18 cellular contexts compared by ENCODE assay signal in the genomic region with DNA sequence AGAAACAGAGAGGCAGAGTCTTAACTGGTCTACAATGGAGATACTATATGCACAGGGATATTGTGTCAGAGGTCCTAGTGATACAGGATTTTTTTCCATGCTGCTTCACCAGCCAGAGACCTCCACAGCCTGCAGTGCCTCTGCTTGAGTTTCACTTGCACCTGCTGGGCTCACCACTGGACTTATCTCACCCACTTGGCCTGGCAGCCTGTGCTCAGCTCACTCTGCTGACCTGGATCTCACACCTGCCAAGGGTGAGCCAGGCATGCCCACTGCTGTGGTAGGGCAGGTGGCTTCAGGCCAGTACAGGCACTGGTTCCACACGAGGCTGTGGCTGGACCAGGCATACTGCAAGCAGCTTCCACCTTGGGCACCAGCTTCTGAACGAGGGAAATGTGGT. TPM values are rescaled to one million over a fixed set of nuclear protein-coding genes. Genes with fewer than 3 reads are reported as not detected.
A peak's percentile ranks its signal among the peaks of the same experiment; 100 is the strongest.
DNase-seq lines count a peak whose midpoint lies in the region; ATAC-seq, FAIRE-seq and TF ChIP-seq lines count a peak whose summit lies in the region.
"Had no signal": no experiment of that assay in that cellular context is flagged by ENCODE, and none has a peak within 500 bp of the region (broad histone marks: within the 10 kb centered on the region; RNA-seq: fewer than 3 reads in every experiment).

No MANE protein-coding gene starts in this region.

- no peak overlapping the region for H3K14ac ChIP-seq in H1 (ENCODE audit: insufficient read length)
- no peak overlapping the region for H3K14ac ChIP-seq in trophoblast cell (ENCODE audit: low read length)

- TF ChIP-seq EP300 in H1 (IDR thresholded peaks at IDR 0.05; ENCODE audit: borderline replicate concordance in 1 of 2, low read depth in 2 of 2, low read length in 2 of 2): no peak

- H3K36me3 ChIP-seq in BLaER1 (no peaks in the 10 kb centered on the region), HEK293 (ENCODE audit: control insufficient read depth in 2 of 2, insufficient read depth in 1 of 2, low read length in 2 of 2) (no peaks in the 10 kb centered on the region), H1 (ENCODE audit: control insufficient read depth in 2 of 4, insufficient read depth in 4 of 4, low read length in 3 of 4) (no peaks in the 10 kb centered on the region), trophoblast cell (ENCODE audit: control insufficient read depth in 1 of 2, insufficient read depth in 2 of 2, low read length in 2 of 2) (no peaks in the 10 kb centered on the region)
- H3K36me3 ChIP-seq: BE2C, HAP-1 had no signal

- CTCF ChIA-PET in HEK293 (lab: Yijun Ruan, JAX): interaction anchor here (1.1 kb wide), 1 partner anchor 57 kb away, joined by 4 read pairs; no protein-coding TSS in a partner anchor
- CTCF ChIA-PET in H1 (lab: Charles Lee; ENCODE audit: partially characterized antibody): interaction anchor here (0.6 to 1.2 kb wide), 4 partner anchors 11 to 204 kb away, joined by 3 to 4 read pairs (median 3); no protein-coding TSS in a partner anchor

- H3K4ac ChIP-seq in H1 (replicated peaks; ENCODE audit: insufficient read length, low read depth, low read length): no peak overlapping the region
- H3K4ac ChIP-seq in trophoblast cell (ENCODE audit: low read depth, low read length): no peak overlapping the region

- H4K91ac ChIP-seq in H1 (replicated peaks; ENCODE audit: insufficient read length, low read length) (no peak overlapping the region), trophoblast cell (ENCODE audit: low read depth, low read length) (no peak overlapping the region)

- no peak overlapping the region for H2BK20ac ChIP-seq in H1 (ENCODE audit: low read length)

- H3K9ac ChIP-seq in BLaER1: no peak overlapping the region
- H3K9ac ChIP-seq in H1 (replicated peaks in 1 of 4; ENCODE audit: extremely low read depth in 1 of 4, low read depth in 3 of 4, low read length in 3 of 4): no peak overlapping the region
- no peak overlapping the region for H3K9ac ChIP-seq in trophoblast cell (ENCODE audit: low read length)

- H2AFZ ChIP-seq in H1 (ENCODE audit: low read length) (no peak overlapping the region), trophoblast cell (ENCODE audit: insufficient read depth, low read length, poor library complexity) (no peak overlapping the region)

- no peak for TF ChIP-seq POLR2A in H1 (IDR thresholded peaks at IDR 0.05; ENCODE audit: control extremely low read depth in 1 of 2, low read depth in 2 of 2, low read length in 2 of 2)

- DNase-seq in H1 (ENCODE audit: low read depth in 1 of 2, low spot score in 2 of 2) (no peak), trophoblast cell (no peak), left lobe of liver (ENCODE audit: low spot score) (no peak), GDM1 (lab: John Stamatoyannopoulos, UW) (no peak)
- DNase-seq: BE2C; CD4-positive, CD25-positive, alpha-beta regulatory T cell; DMS79; GOT3; HFFc6 had no signal

- H2BK12ac ChIP-seq in H1 (ENCODE audit: low read depth, low read length) (no peak overlapping the region; the same call in 1 of the 2 replicates), trophoblast cell (ENCODE audit: low read length) (no peak overlapping the region)

- 81% methylated on average over 2 of the region's 2 CpGs; no CpG with 5 or more reads in 1 of the 2 experiments for WGBS in H1 (ENCODE audit: extremely low coverage in 1 of 2, insufficient coverage in 1 of 2, insufficient read length in 1 of 2, insufficient replicate concordance in 2 of 2, low coverage in 1 of 2, low lambda C conversion rate in 2 of 2, missing lambda C conversion rate in 1 of 2), 2 experiments
- WGBS in trophoblast cell (ENCODE audit: extremely low coverage, insufficient coverage, insufficient read length): no CpG with 5 or more reads among the region's 2 CpGs

- H3K27me3 ChIP-seq in BLaER1 (no peaks in the 10 kb centered on the region), H1 (replicated peaks in 1 of 4; ENCODE audit: control insufficient read depth in 3 of 4, extremely low read depth in 1 of 4, insufficient read depth in 3 of 4, low read length in 3 of 4) (no peaks in the 10 kb centered on the region), trophoblast cell (ENCODE audit: insufficient read depth, low read length) (no peaks in the 10 kb centered on the region)
- H3K27me3 ChIP-seq: BE2C had no signal

- H3K9me3 ChIP-seq in BLaER1 (no peaks in the 10 kb centered on the region), HEK293 (ENCODE audit: control insufficient read depth, insufficient read depth, low read depth, low read length) (no peaks in the 10 kb centered on the region), H1 (ENCODE audit: insufficient read depth in 2 of 2, low read depth in 1 of 2, low read length in 1 of 2) (no peaks in the 10 kb centered on the region), trophoblast cell (ENCODE audit: insufficient read depth, low read depth, low read length) (peaks cover 5% of the 10 kb centered on the region)
- H3K9me3 ChIP-seq: BE2C, HAP-1 had no signal

- H3K79me1 ChIP-seq in H1 (ENCODE audit: low read depth, low read length) (no peaks in the 10 kb centered on the region), trophoblast cell (ENCODE audit: low read length) (no peaks in the 10 kb centered on the region)

- no peaks in the 10 kb centered on the region for H3K23me2 ChIP-seq in H1 (ENCODE audit: low read depth, low read length)

- POLR2A ChIA-PET in HEK293 (lab: Yijun Ruan, JAX) (no interaction called here), H1 (lab: Charles Lee; ENCODE audit: partially characterized antibody) (no interaction called here)

- no peak overlapping the region for H3K23ac ChIP-seq in H1 (ENCODE audit: insufficient read length)
- no peak overlapping the region for H3K23ac ChIP-seq in trophoblast cell (ENCODE audit: low read length)

- H3K4me1 ChIP-seq in BLaER1 (peaks cover 9% of the 10 kb centered on the region), HEK293 (ENCODE audit: control insufficient read depth, insufficient read depth, low read length) (no peaks in the 10 kb centered on the region), H1 (replicated peaks in 1 of 4; ENCODE audit: control insufficient read depth in 3 of 4, insufficient read depth in 4 of 4, low read length in 3 of 4) (no peaks in the 10 kb centered on the region; a peak in 1 of 7 replicates), trophoblast cell (ENCODE audit: control insufficient read depth in 1 of 2, insufficient read depth in 2 of 2, low read length in 2 of 2) (no peaks in the 10 kb centered on the region)
- H3K4me1 ChIP-seq: BE2C, HAP-1 had no signal

- ATAC-seq in HG03196 (IDR thresholded peaks at IDR 0.05; ENCODE audit: unreplicated experiment) (no peak), left lobe of liver (no peak)
- ATAC-seq: HepG2 had no signal

- TF ChIP-seq RAD21 in H1 (IDR thresholded peaks at IDR 0.05 in 1 of 2, conservative IDR thresholded peaks at IDR 0.05 in 1 of 2; ENCODE audit: low read depth in 2 of 2, low read length in 2 of 2): no peak

- H2AK5ac ChIP-seq in H1 (ENCODE audit: low read depth, low read length) (no peak overlapping the region), trophoblast cell (ENCODE audit: low read length) (no peak overlapping the region)

- H3K18ac ChIP-seq in H1 (ENCODE audit: extremely low read depth, low read length) (no peak overlapping the region), trophoblast cell (ENCODE audit: low read length) (no peak overlapping the region)

- H3K4me3 ChIP-seq in BLaER1 (no peak overlapping the region), HEK293 (ENCODE audit: low read depth, low read length) (no peak overlapping the region), H1 (ENCODE audit: extremely low read depth in 1 of 4, insufficient read depth in 2 of 4, low read depth in 3 of 4, low read length in 4 of 4) (no peak overlapping the region), trophoblast cell (ENCODE audit: low read depth, low read length) (peak overlapping the region; percentile 20)
- H3K4me3 ChIP-seq: HAP-1 had no signal

- H3K79me2 ChIP-seq in H1 (ENCODE audit: control insufficient read depth in 1 of 2, insufficient read depth in 2 of 2, low read length in 2 of 2): no peaks in the 10 kb centered on the region
- no peaks in the 10 kb centered on the region for H3K79me2 ChIP-seq in trophoblast cell (ENCODE audit: control insufficient read depth, insufficient read depth, low read length, poor library complexity)

- H4K12ac ChIP-seq in trophoblast cell (ENCODE audit: low read depth, low read length): no peak overlapping the region

- H4K8ac ChIP-seq in H1 (ENCODE audit: extremely low read depth, insufficient read depth, low read length) (peak overlapping the region; percentile 31; the same call in 1 of the 2 replicates), trophoblast cell (ENCODE audit: low read depth, low read length) (no peak overlapping the region)

- H2BK5ac ChIP-seq in H1 (ENCODE audit: low read depth, low read length) (no peak overlapping the region), trophoblast cell (ENCODE audit: low read depth, low read length, poor library complexity) (no peak overlapping the region)

- TF ChIP-seq CTCF in HEK293 (tag by site-specific recombination; IDR thresholded peaks at IDR 0.05) (no peak), H1 (IDR thresholded peaks at IDR 0.05; ENCODE audit: control extremely low read depth in 1 of 3, insufficient read depth in 1 of 3, low read depth in 1 of 3, low read length in 3 of 3) (no peak)

- no peak overlapping the region for H3K56ac ChIP-seq in H1 (replicated peaks; ENCODE audit: insufficient read length, low read depth, low read length)

- H4K20me1 ChIP-seq in BLaER1: no peaks in the 10 kb centered on the region
- H4K20me1 ChIP-seq in H1 (replicated peaks in 1 of 2; ENCODE audit: control insufficient read depth in 1 of 2, insufficient read depth in 2 of 2, low read length in 2 of 2): no peaks in the 10 kb centered on the region

- no peak overlapping the region for H4K5ac ChIP-seq in H1 (ENCODE audit: insufficient read length, low read depth, low read length)

- peak overlapping the region; percentile 3 for H3K4me2 ChIP-seq in BLaER1
- no peak overlapping the region for H3K4me2 ChIP-seq in H1 (ENCODE audit: insufficient read depth in 1 of 2, low read depth in 2 of 2, low read length in 2 of 2)
- H3K4me2 ChIP-seq in trophoblast cell (ENCODE audit: low read length): no peak overlapping the region

- H2BK120ac ChIP-seq in H1 (replicated peaks; ENCODE audit: low read depth, low read length): no peak overlapping the region
- no peak overlapping the region for H2BK120ac ChIP-seq in trophoblast cell (ENCODE audit: insufficient read depth, low read length, poor library complexity)

- H2BK15ac ChIP-seq in H1 (ENCODE audit: low read length): peak overlapping the region; percentile 65; the same call in 1 of the 2 replicates

- H3K27ac ChIP-seq in BLaER1: no peak overlapping the region
- no peak overlapping the region for H3K27ac ChIP-seq in HEK293 (ENCODE audit: extremely low read depth, low read depth, low read length)
- no peak overlapping the region for H3K27ac ChIP-seq in H1 (ENCODE audit: low read depth, low read length)
- no peak overlapping the region for H3K27ac ChIP-seq in trophoblast cell (ENCODE audit: low read depth, low read length)

- FAIRE-seq in H1 (lab: Jason Lieb, UNC): no peak
- FAIRE-seq: A204.1, GM12891, HepG2, HTR-8/SVneo had no signal

RNA-seq across cellular contexts. Expression of a gene that starts 36.6 kb away (rescaled TPM):
- total RNA-seq in H1 (2021; fragmentation: NEBNext Ultra II Directional; extraction: Animal tissue kit (Norgen Biotek cat#: 25700)): not detected in 2 replicates
- polyA plus RNA-seq in H1 (2011; rRNA removed): not detected in 2 replicates
- polyA plus RNA-seq in H1 (2011; cell fraction: cytosol; rRNA removed): not detected
- not detected for polyA plus RNA-seq in H1 (2011; cell fraction: nucleus; rRNA removed)
- polyA plus RNA-seq in H1 (2012, experiment 1 of 2): not detected in 4 replicates
- polyA plus RNA-seq in H1 (2012, experiment 2 of 2): not detected
- not detected for polyA plus RNA-seq in H1 (2013, experiment 1 of 2)
- not detected for polyA plus RNA-seq in H1 (2013, experiment 2 of 2)
- not detected in 2 replicates for polyA minus RNA-seq in H1 (2011; rRNA and poly(A)+ RNA removed)
- not detected for polyA minus RNA-seq in H1 (2011; cell fraction: cytosol; rRNA and poly(A)+ RNA removed)
- not detected for polyA minus RNA-seq in H1 (2011; cell fraction: nucleus; rRNA and poly(A)+ RNA removed)
- polyA plus RNA-seq in trophoblast cell (2013): 0.04 TPM in 1 of 2 replicates, not detected in the other
- total RNA-seq in left lobe of liver: not detected
- total RNA-seq: CD4-positive, CD25-positive, alpha-beta regulatory T cell; G401; HepG2; HFFc6 had no signal
- polyA plus RNA-seq: CD4-positive, CD25-positive, alpha-beta regulatory T cell; HepG2 had no signal
